In the genomic region with DNA sequence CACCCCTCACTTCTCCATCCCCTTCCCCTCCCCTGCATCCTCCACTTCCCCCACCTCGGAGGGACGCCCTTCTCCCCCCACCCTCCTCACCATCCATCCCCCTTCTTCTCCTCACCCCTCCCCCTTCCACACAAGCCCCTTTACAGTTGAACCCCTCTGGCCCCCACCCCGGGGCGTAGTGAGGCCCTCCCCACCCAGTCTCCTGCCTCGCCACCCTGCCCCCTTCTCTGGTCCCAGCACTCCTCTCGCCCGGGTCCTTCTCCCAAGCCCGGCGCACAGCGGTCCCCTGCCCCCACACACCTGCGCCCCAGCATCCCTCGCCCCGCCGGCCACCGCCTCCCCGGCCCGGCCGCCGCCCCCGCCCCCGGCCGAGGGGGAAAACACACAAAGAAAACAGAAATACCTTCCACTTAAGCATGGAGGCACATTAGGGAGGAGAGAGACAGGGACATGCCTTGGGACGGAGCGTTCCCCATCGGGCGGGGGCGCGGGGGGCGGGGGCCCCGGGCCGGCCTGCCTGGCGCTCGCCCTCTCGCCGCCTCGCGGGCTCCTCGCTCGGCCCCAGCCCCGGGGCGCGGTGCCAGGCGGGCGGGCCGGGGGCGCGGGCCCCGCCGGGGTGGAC, we compare ENCODE assay signal across 8 cellular contexts. TPM values are rescaled to one million over a fixed set of nuclear protein-coding genes. Genes with fewer than 3 reads are reported as not detected.
DNase-seq lines count a peak whose midpoint lies in the region; ATAC-seq and TF ChIP-seq lines count a peak whose summit lies in the region.

No MANE protein-coding gene starts in this region.

- peaks cover 18% of the 10 kb centered on the region for H3K4me1 ChIP-seq in HEK293 (ENCODE audit: control insufficient read depth, insufficient read depth, low read length)

- POLR2A ChIA-PET in AG04450 (lab: Yijun Ruan, JAX) = no interaction called here
- POLR2A ChIA-PET in HEK293 (lab: Yijun Ruan, JAX) = interaction anchor here (0.7 to 1.0 kb wide), 3 partner anchors 42 to 1434 kb away, joined by 3 to 6 read pairs (median 4); no protein-coding TSS in a partner anchor

- in situ Hi-C loops in astrocyte of the spinal cord (cut with HindIII; ENCODE audit: low sequenced_read_pairs) = no loop called here

- no peak for TF ChIP-seq CTCF in AG04450 (IDR thresholded peaks at IDR 0.05; ENCODE audit: low read depth, low read length)
- TF ChIP-seq CTCF in HEK293 (tag by site-specific recombination; IDR thresholded peaks at IDR 0.05) = no peak
- no peak for TF ChIP-seq CTCF in astrocyte of the spinal cord (IDR thresholded peaks at IDR 0.05; ENCODE audit: low read depth, low read length)

- H3K36me3 ChIP-seq in HEK293 (ENCODE audit: control insufficient read depth in 2 of 2, insufficient read depth in 1 of 2, low read length in 2 of 2) = no peaks in the 10 kb centered on the region

- H3K4me3 ChIP-seq in AG04450 (ENCODE audit: low read depth, low read length) (peak overlapping the region; percentile 45; the same call in 1 of the 2 replicates), HEK293 (ENCODE audit: low read depth, low read length) (peak overlapping the region; percentile 42), astrocyte of the spinal cord (ENCODE audit: low read depth, low read length) (peak overlapping the region; percentile 26)

- H3K9me3 ChIP-seq in AG04450 (ENCODE audit: control insufficient read depth, insufficient read depth, low read length) (no peaks in the 10 kb centered on the region; the same call in 1 of the 2 replicates), HEK293 (ENCODE audit: control insufficient read depth, insufficient read depth, low read depth, low read length) (no peaks in the 10 kb centered on the region)

- CTCF ChIA-PET in AG04450 (lab: Charles Lee) = interaction anchor here (0.9 to 1.0 kb wide), 2 partner anchors 21 to 47 kb away, joined by 3 read pairs; no protein-coding TSS in a partner anchor
- CTCF ChIA-PET in HEK293 (lab: Yijun Ruan, JAX) = interaction anchor here (0.6 to 19.3 kb wide), 17 partner anchors 9 to 1455 kb away, joined by 3 to 188 read pairs (median 3); no protein-coding TSS in a partner anchor

- H3K27ac ChIP-seq in AG04450 (ENCODE audit: low read depth, low read length) (no peak overlapping the region), HEK293 (ENCODE audit: extremely low read depth, low read depth, low read length) (no peak overlapping the region; the same call in 1 of the 2 replicates)

- H3K27me3 ChIP-seq in AG04450 (ENCODE audit: control insufficient read depth, insufficient read depth, low read length) = peaks cover 84% of the 10 kb centered on the region

- no peak for ATAC-seq in GM21526 (IDR thresholded peaks at IDR 0.05; ENCODE audit: low FRiP score, unreplicated experiment)

- no peak for DNase-seq in AG04450 (ENCODE audit: low read depth, low spot score)
- no peak for DNase-seq in astrocyte of the spinal cord (ENCODE audit: low read depth, low spot score)
- peak; percentile 46 for DNase-seq in midbrain (lab: John Stamatoyannopoulos, UW)
- DNase-seq in GM03348 (ENCODE audit: low spot score) = no peak
- DNase-seq in HK-2 (ENCODE audit: unreplicated experiment) = no peak
- DNase-seq in NCI-H526 treated with DMSO at 0.1 percent for 48 hours (lab: John Stamatoyannopoulos, UW) = no peak

TF ChIP-seq in HEK293, 187 proteins besides CTCF, POLR2A, EP300 and RAD21:
- TF ChIP-seq ZNF664 (tag by site-specific recombination; IDR thresholded peaks at IDR 0.05) = no peak
- TF ChIP-seq ZNF214 (tag by site-specific recombination; IDR thresholded peaks at IDR 0.05; ENCODE audit: borderline replicate concordance) = no peak
- TF ChIP-seq ZNF76 (tag by site-specific recombination; IDR thresholded peaks at IDR 0.05; ENCODE audit: borderline replicate concordance, low read depth) = peak; percentile 32; the same call in 1 of the 2 replicates
- no peak for TF ChIP-seq ZNF132 (tag by site-specific recombination; IDR thresholded peaks at IDR 0.05; ENCODE audit: borderline replicate concordance)
- peak; percentile 60 for TF ChIP-seq ZFHX2 (tag by site-specific recombination; conservative IDR thresholded peaks at IDR 0.05)
- TF ChIP-seq ZNF335 (tag by site-specific recombination; conservative IDR thresholded peaks at IDR 0.05) = peak; percentile 56
- TF ChIP-seq, protein P1, sequence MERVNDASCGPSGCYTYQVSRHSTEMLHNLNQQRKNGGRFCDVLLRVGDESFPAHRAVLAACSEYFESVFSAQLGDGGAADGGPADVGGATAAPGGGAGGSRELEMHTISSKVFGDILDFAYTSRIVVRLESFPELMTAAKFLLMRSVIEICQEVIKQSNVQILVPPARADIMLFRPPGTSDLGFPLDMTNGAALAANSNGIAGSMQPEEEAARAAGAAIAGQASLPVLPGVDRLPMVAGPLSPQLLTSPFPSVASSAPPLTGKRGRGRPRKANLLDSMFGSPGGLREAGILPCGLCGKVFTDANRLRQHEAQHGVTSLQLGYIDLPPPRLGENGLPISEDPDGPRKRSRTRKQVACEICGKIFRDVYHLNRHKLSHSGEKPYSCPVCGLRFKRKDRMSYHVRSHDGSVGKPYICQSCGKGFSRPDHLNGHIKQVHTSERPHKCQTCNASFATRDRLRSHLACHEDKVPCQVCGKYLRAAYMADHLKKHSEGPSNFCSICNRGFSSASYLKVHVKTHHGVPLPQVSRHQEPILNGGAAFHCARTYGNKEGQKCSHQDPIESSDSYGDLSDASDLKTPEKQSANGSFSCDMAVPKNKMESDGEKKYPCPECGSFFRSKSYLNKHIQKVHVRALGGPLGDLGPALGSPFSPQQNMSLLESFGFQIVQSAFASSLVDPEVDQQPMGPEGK (tag by site-specific recombination; IDR thresholded peaks at IDR 0.05) = peak; percentile 5; the same call in 1 of the 2 replicates
- no peak for TF ChIP-seq EGR2 (tag by site-specific recombination; IDR thresholded peaks at IDR 0.05; ENCODE audit: low read depth)
- TF ChIP-seq, protein P2, sequence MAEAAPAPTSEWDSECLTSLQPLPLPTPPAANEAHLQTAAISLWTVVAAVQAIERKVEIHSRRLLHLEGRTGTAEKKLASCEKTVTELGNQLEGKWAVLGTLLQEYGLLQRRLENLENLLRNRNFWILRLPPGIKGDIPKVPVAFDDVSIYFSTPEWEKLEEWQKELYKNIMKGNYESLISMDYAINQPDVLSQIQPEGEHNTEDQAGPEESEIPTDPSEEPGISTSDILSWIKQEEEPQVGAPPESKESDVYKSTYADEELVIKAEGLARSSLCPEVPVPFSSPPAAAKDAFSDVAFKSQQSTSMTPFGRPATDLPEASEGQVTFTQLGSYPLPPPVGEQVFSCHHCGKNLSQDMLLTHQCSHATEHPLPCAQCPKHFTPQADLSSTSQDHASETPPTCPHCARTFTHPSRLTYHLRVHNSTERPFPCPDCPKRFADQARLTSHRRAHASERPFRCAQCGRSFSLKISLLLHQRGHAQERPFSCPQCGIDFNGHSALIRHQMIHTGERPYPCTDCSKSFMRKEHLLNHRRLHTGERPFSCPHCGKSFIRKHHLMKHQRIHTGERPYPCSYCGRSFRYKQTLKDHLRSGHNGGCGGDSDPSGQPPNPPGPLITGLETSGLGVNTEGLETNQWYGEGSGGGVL (tag by site-specific recombination; IDR thresholded peaks at IDR 0.05) = peak; percentile 90; the same call in 1 of the 2 replicates
- TF ChIP-seq BCL11A (tag by site-specific recombination; IDR thresholded peaks at IDR 0.05; ENCODE audit: low read depth) = no peak

RNA-seq across cellular contexts. Expression of a gene that starts 0.4 kb away (rescaled TPM):
- polyA plus RNA-seq in AG04450 (2011; rRNA removed) = not detected in 2 replicates
- 0.13 TPM in 1 of 2 replicates, not detected in the other for polyA minus RNA-seq in AG04450 (2011; rRNA and poly(A)+ RNA removed)
